In genomic region chr3:193367868-193368267, GRCh38 we compare ENCODE assay signal across 2 cellular contexts.
TF ChIP-seq lines count a peak whose summit lies in the region.

No MANE protein-coding gene starts in this region.

TF ChIP-seq in HepG2, 621 proteins besides CTCF, POLR2A, EP300 and RAD21:
- TF ChIP-seq HNRNPK (IDR thresholded peaks at IDR 0.05; ENCODE audit: low read depth, low read length, poor library complexity, severe bottlenecking) (peak; percentile 88), ZBTB46 (CRISPR knock-in tag; IDR thresholded peaks at IDR 0.05; ENCODE audit: borderline replicate concordance) (no peak)

TF ChIP-seq in K562, 482 proteins besides CTCF, POLR2A, EP300 and RAD21:
- no peak for TF ChIP-seq PBX2 (CRISPR knock-in tag; IDR thresholded peaks at IDR 0.05; ENCODE audit: low read depth)
- TF ChIP-seq PBX2 (tag; conservative IDR thresholded peaks at IDR 0.05; ENCODE audit: low read depth), result no peak
- TF ChIP-seq HEY1 (CRISPR knock-in tag; IDR thresholded peaks at IDR 0.05; ENCODE audit: borderline replicate concordance), result no peak
- TF ChIP-seq HNRNPK (IDR thresholded peaks at IDR 0.05; ENCODE audit: low read depth, low read length, poor library complexity, severe bottlenecking), result peak; percentile 62
TF ChIP-seq in K562: peak in this region for 1.
